ENCODE assay signal across 9 cellular contexts in the genomic region with DNA sequence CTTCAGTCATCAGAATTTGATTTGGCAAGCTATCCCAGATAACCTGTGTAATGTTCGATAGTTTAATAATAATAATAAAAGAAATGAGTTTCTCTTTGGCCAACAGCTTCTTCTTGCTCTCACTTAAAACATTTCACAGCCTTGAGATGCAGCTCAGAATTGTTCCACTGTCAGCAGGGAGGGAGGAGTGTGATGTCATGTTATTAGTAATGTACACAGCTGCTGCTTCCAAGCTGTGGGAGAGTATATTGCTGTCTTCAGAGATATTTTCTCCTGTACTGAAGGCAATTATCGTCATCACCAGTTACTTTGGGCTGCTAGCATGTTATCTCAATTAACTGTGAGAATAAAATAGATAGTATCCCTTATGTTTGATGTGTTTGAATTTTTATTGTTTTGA.
DNase-seq lines count a peak whose midpoint lies in the region; ATAC-seq and TF ChIP-seq lines count a peak whose summit lies in the region.
"Had no signal": no experiment of that assay in that cellular context is flagged by ENCODE, and none has a peak within 500 bp of the region (broad histone marks: within the 10 kb centered on the region; RNA-seq: fewer than 3 reads in every experiment).

No MANE protein-coding gene starts in this region.

- TF ChIP-seq CTCF in IMR-90 (conservative IDR thresholded peaks at IDR 0.05; ENCODE audit: low read depth, low read length) (no peak), ascending aorta (IDR thresholded peaks at IDR 0.05) (no peak), heart left ventricle (IDR thresholded peaks at IDR 0.05) (no peak), gastrocnemius medialis (IDR thresholded peaks at IDR 0.05 in 4 of 5, conservative IDR thresholded peaks at IDR 0.05 in 1 of 5) (no peak)

- peaks cover 3% of the 10 kb centered on the region; the same call in 1 of the 2 replicates for H4K20me1 ChIP-seq in IMR-90 (ENCODE audit: insufficient read depth, low read length)

- H3K9ac ChIP-seq in IMR-90 (ENCODE audit: low read depth, low read length): no peak overlapping the region

- H3K23ac ChIP-seq in IMR-90 (ENCODE audit: low read depth, low read length): no peak overlapping the region

- H3K4ac ChIP-seq in IMR-90 (ENCODE audit: low read depth, low read length): no peak overlapping the region

- BruUV-seq in IMR-90 (replicated peaks; lab: Mats Ljungman, UMichigan): no TSS peak

- no peak overlapping the region for H3K27ac ChIP-seq in IMR-90 (ENCODE audit: insufficient read depth, low read length)
- H3K27ac ChIP-seq in ascending aorta: peak overlapping the region in 1 of 2 donors; percentile 76
- H3K27ac ChIP-seq in heart left ventricle: peak overlapping the region in 7 of 12 donors; percentile 32 to 78 (median 44)
- peak overlapping the region; percentile 0 to 64 (median 60) for H3K27ac ChIP-seq in gastrocnemius medialis
- H3K27ac ChIP-seq: spleen had no signal

- H2BK5ac ChIP-seq in IMR-90 (ENCODE audit: low read depth, low read length, poor library complexity, severe bottlenecking): no peak overlapping the region

- dilution Hi-C loops in IMR-90 (cut with HindIII; ENCODE audit: low sequenced_read_pairs, unreplicated experiment): no loop called here

- H4K91ac ChIP-seq in IMR-90 (ENCODE audit: insufficient read depth, low read depth, low read length): no peak overlapping the region

- H2AFZ ChIP-seq in IMR-90 (replicated peaks; ENCODE audit: low read length, poor library complexity): no peak overlapping the region

- no peak for TF ChIP-seq RAD21 in IMR-90 (IDR thresholded peaks at IDR 0.05; ENCODE audit: low read length)

- no peak overlapping the region for H3K14ac ChIP-seq in IMR-90 (replicated peaks; ENCODE audit: low read depth, low read length)

- H3K9me3 ChIP-seq in IMR-90 (ENCODE audit: control insufficient read depth, insufficient read depth, low read length) (no peaks in the 10 kb centered on the region), ascending aorta (no peaks in the 10 kb centered on the region), heart left ventricle (no peaks in the 10 kb centered on the region), gastrocnemius medialis (no peaks in the 10 kb centered on the region)
- H3K9me3 ChIP-seq: spleen had no signal

- H2BK15ac ChIP-seq in IMR-90 (ENCODE audit: low read depth, low read length): no peak overlapping the region

- H4K5ac ChIP-seq in IMR-90 (ENCODE audit: low read depth, low read length): no peak overlapping the region

- H3K27me3 ChIP-seq in IMR-90 (ENCODE audit: control insufficient read depth, insufficient read depth, low read length) (no peaks in the 10 kb centered on the region), ascending aorta (no peaks in the 10 kb centered on the region), heart left ventricle (no peaks in the 10 kb centered on the region), gastrocnemius medialis (no peaks in the 10 kb centered on the region)

- DNase-seq in IMR-90: peak; percentile 92
- no peak for DNase-seq in ascending aorta (ENCODE audit: low spot score in 2 of 2)
- no peak for DNase-seq in heart left ventricle
- no peak for DNase-seq in gastrocnemius medialis
- DNase-seq in hepatic stellate cell (ENCODE audit: low spot score): no peak
- DNase-seq in cortex of kidney (lab: John Stamatoyannopoulos, UW): no peak
- no peak for DNase-seq in MV-4-11 (lab: John Stamatoyannopoulos, UW)
- DNase-seq: activated CD4-positive, alpha-beta memory T cell treated with anti-CD3 and anti-CD28 coated beads, Interleukin-2, amount 10 ng/mL, durations not matched to agents 7 days and 5 days; spleen had no signal

- ATAC-seq in IMR-90 (ENCODE audit: low read depth): peak; percentile 73
- peak in 2 of 4 donors; percentile 38 to 63 for ATAC-seq in heart left ventricle
- no peak for ATAC-seq in gastrocnemius medialis

- H2AK5ac ChIP-seq in IMR-90 (ENCODE audit: low read depth, low read length): no peak overlapping the region

- intact Hi-C loops in IMR-90 (cut with micrococcal nuclease): no loop called here
- intact Hi-C loops in ascending aorta (cut with DNase I): no loop called here
- intact Hi-C loops in heart left ventricle (cut with DNase I): loop anchor here in 2 of 10 donors (2.0 to 5.0 kb wide), 2 partner anchors 36 to 64 kb away; no protein-coding TSS in a partner anchor
- intact Hi-C loops in gastrocnemius medialis (cut with DNase I; ENCODE audit: low total_unique reads): no loop called here

- no peak overlapping the region for H2BK20ac ChIP-seq in IMR-90 (ENCODE audit: low read depth, low read length)

- no peak overlapping the region for H3K56ac ChIP-seq in IMR-90 (ENCODE audit: extremely low read depth, insufficient read depth, low read length)

- TF ChIP-seq POLR2A in IMR-90 (IDR thresholded peaks at IDR 0.05; ENCODE audit: low read depth, low read length) (no peak), heart left ventricle (IDR thresholded peaks at IDR 0.05) (no peak), gastrocnemius medialis (IDR thresholded peaks at IDR 0.05) (no peak)

- H3K4me3 ChIP-seq in IMR-90 (ENCODE audit: insufficient read depth, low read depth, low read length): no peak overlapping the region
- peak overlapping the region; percentile 39 to 41 for H3K4me3 ChIP-seq in ascending aorta
- peak overlapping the region in 6 of 12 donors; percentile 1 to 32 (median 26) for H3K4me3 ChIP-seq in heart left ventricle
- H3K4me3 ChIP-seq in gastrocnemius medialis: no peak overlapping the region
- H3K4me3 ChIP-seq: spleen had no signal

- H3K36me3 ChIP-seq in IMR-90 (ENCODE audit: control insufficient read depth, insufficient read depth, low read length): no peaks in the 10 kb centered on the region
- no peaks in the 10 kb centered on the region for H3K36me3 ChIP-seq in ascending aorta
- H3K36me3 ChIP-seq in heart left ventricle: no peaks in the 10 kb centered on the region
- no peaks in the 10 kb centered on the region for H3K36me3 ChIP-seq in gastrocnemius medialis
- H3K36me3 ChIP-seq: spleen had no signal

- H3K9me1 ChIP-seq in IMR-90 (ENCODE audit: insufficient read depth, low read length): no peaks in the 10 kb centered on the region

- H4K8ac ChIP-seq in IMR-90 (ENCODE audit: low read depth in 2 of 2, low read length in 2 of 2): no peak overlapping the region

- no CpG with 5 or more reads among the region's 2 CpGs for WGBS in IMR-90 (ENCODE audit: extremely low coverage in 2 of 2, insufficient read length in 1 of 2), 2 experiments
- WGBS in heart left ventricle, 4 donors: 58 to 70% (median 66%) methylated on average over 2 of the region's 2 CpGs

- no peak overlapping the region for H3K18ac ChIP-seq in IMR-90 (ENCODE audit: low read depth, low read length)

- in situ Hi-C loops in IMR-90 (cut with MboI; ENCODE audit: low sequenced_read_pairs): no loop called here
- in situ Hi-C loops in gastrocnemius medialis (cut with MboI; ENCODE audit: low sequenced_read_pairs in 4 of 4): loop anchor here in 1 of 4 donors (25.0 kb wide), 1 partner anchor 116 kb away; no protein-coding TSS in a partner anchor

- H2BK120ac ChIP-seq in IMR-90 (ENCODE audit: low read depth, low read length): no peak overlapping the region

- no peak overlapping the region for H2AK9ac ChIP-seq in IMR-90 (replicated peaks; ENCODE audit: low read depth, low read length, poor library complexity)

- H3K4me2 ChIP-seq in IMR-90 (ENCODE audit: low read depth, low read length): peak overlapping the region; percentile 74

- H3K4me1 ChIP-seq in IMR-90 (ENCODE audit: control insufficient read depth, insufficient read depth, low read length): peaks cover 7% of the 10 kb centered on the region
- H3K4me1 ChIP-seq in ascending aorta: peaks cover 2 to 24% of the 10 kb centered on the region in 2 donors
- H3K4me1 ChIP-seq in heart left ventricle: peaks cover 3 to 51% (median 32%) of the 10 kb centered on the region in 12 donors
- peaks cover 12 to 20% of the 10 kb centered on the region in 2 donors for H3K4me1 ChIP-seq in gastrocnemius medialis

- H3K79me1 ChIP-seq in IMR-90 (ENCODE audit: low read depth in 1 of 2, low read length in 2 of 2): no peaks in the 10 kb centered on the region

- POLR2A ChIA-PET in IMR-90 (lab: Charles Lee; ENCODE audit: unreplicated experiment): no interaction called here

- CTCF ChIA-PET in IMR-90 (lab: Yijun Ruan, JAX): interaction anchor here (1.0 to 2.5 kb wide), 4 partner anchors 86 to 224 kb away, joined by 3 to 13 read pairs (median 5); no protein-coding TSS in a partner anchor

TF ChIP-seq in IMR-90, 13 proteins besides CTCF, POLR2A, EP300 and RAD21:
- TF ChIP-seq MXI1 (IDR thresholded peaks at IDR 0.05; ENCODE audit: borderline replicate concordance, low read depth, low read length) (no peak), MAFK (IDR thresholded peaks at IDR 0.05; ENCODE audit: low read depth, low read length) (peak; percentile 15; the same call in 1 of the 2 replicates), CEBPB (IDR thresholded peaks at IDR 0.05; ENCODE audit: low read depth, low read length) (no peak)

Comparison
In these comparisons a context has a peak if more than half of its experiments do, and no peak if none do; other contexts are left out.
1. H3K4me3 ChIP-seq: peak in ascending aorta (2 of 2); none in IMR-90 (single experiment) and gastrocnemius medialis (0 of 4).